ENCODE assay signal across 28 cellular contexts in the genomic region with DNA sequence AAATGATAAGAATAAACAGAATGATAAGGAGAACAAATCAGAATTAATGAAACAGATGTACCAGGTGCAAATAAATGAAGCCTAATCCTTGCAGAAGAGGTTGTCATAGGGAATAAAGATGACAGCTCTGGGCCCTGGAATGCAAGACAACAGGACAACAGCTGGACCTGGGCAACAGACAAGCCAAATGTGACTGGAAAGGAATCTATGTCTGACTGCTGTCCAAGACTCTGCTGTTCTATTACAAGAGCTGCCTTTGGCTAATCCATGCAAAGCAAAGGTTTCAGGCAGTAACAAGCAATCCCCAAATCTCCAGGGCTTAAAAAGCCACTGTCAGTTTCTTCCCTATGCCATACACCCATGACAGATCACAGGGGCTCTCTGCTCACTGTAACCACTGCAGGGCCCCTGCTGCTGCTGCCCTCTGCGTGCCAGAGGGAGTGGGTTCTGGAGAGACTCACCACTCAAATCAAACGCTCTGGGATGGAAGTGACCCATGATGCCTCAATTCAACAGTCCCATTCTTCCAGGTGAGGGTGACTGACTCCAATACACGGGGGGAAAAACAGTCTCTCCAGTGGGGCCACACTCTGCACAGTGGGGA.
"Had no signal": no experiment of that assay in that cellular context is flagged by ENCODE, and none has a peak within 500 bp of the region (broad histone marks: within the 10 kb centered on the region; RNA-seq: fewer than 3 reads in every experiment).

No MANE protein-coding gene starts in this region.

- H3K27ac ChIP-seq: brain microvascular endothelial cell, coronary artery, dorsolateral prefrontal cortex, esophagus muscularis mucosa, heart left ventricle, WERI-Rb-1 had no signal

- ATAC-seq: activated CD4-positive, CD25-positive, alpha-beta regulatory T cell treated with anti-CD3 and anti-CD28 coated beads, Interleukin-2, amount 50 U/mL, for 24 hours; activated CD8-positive, alpha-beta memory T cell treated with anti-CD3 and anti-CD28 coated beads, Interleukin-2, amount 10 ng/mL, durations not matched to agents 7 days and 5 days; activated CD8-positive, alpha-beta T cell treated with anti-CD3 and anti-CD28 coated beads for 36 hours; effector memory CD8-positive, alpha-beta T cell; T-cell had no signal

- H3K36me3 ChIP-seq: brain microvascular endothelial cell, esophagus muscularis mucosa, heart left ventricle, WERI-Rb-1 had no signal

- H3K27me3 ChIP-seq: brain microvascular endothelial cell had no signal

- H3K9me3 ChIP-seq: esophagus muscularis mucosa, heart left ventricle had no signal

- H3K4me3 ChIP-seq: coronary artery, dorsolateral prefrontal cortex, esophagus muscularis mucosa, heart left ventricle had no signal

- DNase-seq: activated B cell treated with CpG ODN at 0.5 μM for 24 hours; activated CD4-positive, alpha-beta T cell treated with anti-CD3 and anti-CD28 coated beads for 48 hours; activated CD4-positive, alpha-beta T cell treated with anti-CD3 and anti-CD28 coated beads, Interleukin-2, amount 50 U/mL, for 1 hour; activated CD4-positive, alpha-beta T cell treated with anti-CD3 and anti-CD28 coated beads, Interleukin-2, amount 50 U/mL, for 48 hours; activated CD8-positive, alpha-beta memory T cell treated with anti-CD3 and anti-CD28 coated beads, Interleukin-2, amount 10 ng/mL, durations not matched to agents 7 days and 5 days; activated CD8-positive, alpha-beta memory T cell treated with anti-CD3 and anti-CD28 coated beads, Interleukin-2, amount 50 U/mL, for 4 hours; activated CD8-positive, alpha-beta T cell treated with anti-CD3 and anti-CD28 coated beads for 36 hours; activated gamma-delta T cell treated with Interleukin-2 at 50 U/mL for 16 hours; activated naive CD4-positive, alpha-beta T cell treated with anti-CD3 and anti-CD28 coated beads, Interleukin-2, amount 50 U/mL, for 16 hours; activated naive CD4-positive, alpha-beta T cell treated with Interleukin-2 at 50 U/mL for 16 hours; activated T-cell treated with anti-CD3 and anti-CD28 coated beads, Interleukin-2, amount 50 U/mL, for 1 hour; activated T-cell treated with anti-CD3 and anti-CD28 coated beads, Interleukin-2, amount 50 U/mL, for 48 hours; amniotic stem cell; anterior cingulate cortex; brain microvascular endothelial cell; dorsolateral prefrontal cortex; effector CD4-positive, alpha-beta T cell; effector memory CD8-positive, alpha-beta T cell; erythroblast; foreskin melanocyte; glutamatergic neuron; heart left ventricle; T-cell; T1000; WERI-Rb-1 had no signal
